1 cellular context compared by ENCODE assay signal in the genomic region with DNA sequence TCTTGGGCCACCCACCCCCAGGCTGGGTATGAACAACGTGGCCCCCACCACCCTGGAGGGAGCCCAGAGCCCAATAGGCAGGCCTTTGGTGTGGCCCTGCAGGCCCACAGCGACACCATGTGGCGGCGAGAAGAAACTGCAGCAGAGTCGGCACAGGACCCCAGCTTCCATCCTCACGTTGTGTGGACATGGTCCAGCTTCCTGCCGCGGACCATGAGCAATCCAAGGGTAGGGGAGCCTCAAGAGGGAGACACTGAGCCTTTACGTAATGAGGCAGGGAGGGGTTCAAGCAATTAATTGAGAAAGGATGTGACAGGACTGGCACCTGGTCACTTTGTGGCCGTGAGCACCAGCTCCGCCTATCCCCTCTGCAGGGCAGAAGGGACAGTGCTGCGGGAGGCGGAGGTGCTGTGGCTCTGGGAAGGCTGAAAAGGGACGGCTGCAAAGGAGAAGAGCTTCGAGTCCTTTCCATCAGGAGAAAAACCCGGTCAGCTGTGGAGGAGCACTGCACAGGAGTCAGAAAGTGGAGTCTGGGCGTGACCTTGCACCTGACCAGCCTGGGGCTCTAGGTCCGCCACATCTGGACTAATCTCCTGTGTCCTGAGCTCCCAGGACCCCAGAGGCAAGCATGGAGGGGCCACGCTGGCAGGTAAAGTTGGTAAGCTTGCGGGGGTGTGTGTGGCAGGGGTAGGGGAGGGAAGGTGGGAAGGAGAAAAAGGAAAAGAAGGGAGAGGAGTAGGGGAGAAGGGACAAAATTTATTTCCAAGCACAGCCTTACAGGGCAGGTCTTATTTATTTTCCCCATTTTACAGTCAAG.
TF ChIP-seq lines count a peak whose summit lies in the region.

No MANE protein-coding gene starts in this region.

TF ChIP-seq in HepG2, 621 proteins besides CTCF, POLR2A, EP300 and RAD21 (continued from another document and continues in another):
- TF ChIP-seq, protein P1, sequence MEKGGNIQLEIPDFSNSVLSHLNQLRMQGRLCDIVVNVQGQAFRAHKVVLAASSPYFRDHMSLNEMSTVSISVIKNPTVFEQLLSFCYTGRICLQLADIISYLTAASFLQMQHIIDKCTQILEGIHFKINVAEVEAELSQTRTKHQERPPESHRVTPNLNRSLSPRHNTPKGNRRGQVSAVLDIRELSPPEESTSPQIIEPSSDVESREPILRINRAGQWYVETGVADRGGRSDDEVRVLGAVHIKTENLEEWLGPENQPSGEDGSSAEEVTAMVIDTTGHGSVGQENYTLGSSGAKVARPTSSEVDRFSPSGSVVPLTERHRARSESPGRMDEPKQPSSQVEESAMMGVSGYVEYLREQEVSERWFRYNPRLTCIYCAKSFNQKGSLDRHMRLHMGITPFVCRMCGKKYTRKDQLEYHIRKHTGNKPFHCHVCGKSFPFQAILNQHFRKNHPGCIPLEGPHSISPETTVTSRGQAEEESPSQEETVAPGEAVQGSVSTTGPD (CRISPR knock-in tag; IDR thresholded peaks at IDR 0.05) = no peak
- TF ChIP-seq ETV6 (CRISPR knock-in tag; conservative IDR thresholded peaks at IDR 0.05) = 0 out of 2 replicates have a peak, but pooled peaks have one; percentile 19
- TF ChIP-seq, protein P2, sequence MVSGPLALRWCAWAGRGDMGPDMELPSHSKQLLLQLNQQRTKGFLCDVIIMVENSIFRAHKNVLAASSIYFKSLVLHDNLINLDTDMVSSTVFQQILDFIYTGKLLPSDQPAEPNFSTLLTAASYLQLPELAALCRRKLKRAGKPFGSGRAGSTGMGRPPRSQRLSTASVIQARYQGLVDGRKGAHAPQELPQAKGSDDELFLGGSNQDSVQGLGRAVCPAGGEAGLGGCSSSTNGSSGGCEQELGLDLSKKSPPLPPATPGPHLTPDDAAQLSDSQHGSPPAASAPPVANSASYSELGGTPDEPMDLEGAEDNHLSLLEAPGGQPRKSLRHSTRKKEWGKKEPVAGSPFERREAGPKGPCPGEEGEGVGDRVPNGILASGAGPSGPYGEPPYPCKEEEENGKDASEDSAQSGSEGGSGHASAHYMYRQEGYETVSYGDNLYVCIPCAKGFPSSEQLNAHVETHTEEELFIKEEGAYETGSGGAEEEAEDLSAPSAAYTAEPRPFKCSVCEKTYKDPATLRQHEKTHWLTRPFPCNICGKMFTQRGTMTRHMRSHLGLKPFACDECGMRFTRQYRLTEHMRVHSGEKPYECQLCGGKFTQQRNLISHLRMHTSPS (CRISPR knock-in tag; IDR thresholded peaks at IDR 0.05; ENCODE audit: low read depth) = peak; percentile 33; the same call in 1 of the 2 replicates
- TF ChIP-seq ZNF343 (CRISPR knock-in tag; IDR thresholded peaks at IDR 0.05) = no peak
- peak; percentile 72 for TF ChIP-seq FOXO1 (CRISPR knock-in tag; IDR thresholded peaks at IDR 0.05)
- no peak; the same call in 1 of the 2 replicates for TF ChIP-seq KLF13 (CRISPR knock-in tag; IDR thresholded peaks at IDR 0.05)
- no peak; the same call in 1 of the 2 replicates for TF ChIP-seq ARID4A (CRISPR knock-in tag; IDR thresholded peaks at IDR 0.05; ENCODE audit: borderline replicate concordance)
- TF ChIP-seq ZNF33A (CRISPR knock-in tag; IDR thresholded peaks at IDR 0.05; ENCODE audit: borderline replicate concordance) = no peak
- TF ChIP-seq, protein P3, sequence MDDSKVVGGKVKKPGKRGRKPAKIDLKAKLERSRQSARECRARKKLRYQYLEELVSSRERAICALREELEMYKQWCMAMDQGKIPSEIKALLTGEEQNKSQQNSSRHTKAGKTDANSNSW (CRISPR knock-in tag; IDR thresholded peaks at IDR 0.05; ENCODE audit: borderline replicate concordance) = no peak
- TF ChIP-seq SMAD1 (CRISPR knock-in tag; IDR thresholded peaks at IDR 0.05; ENCODE audit: borderline replicate concordance, low read depth) = peak; percentile 81; the same call in 1 of the 2 replicates
- TF ChIP-seq, protein P4, sequence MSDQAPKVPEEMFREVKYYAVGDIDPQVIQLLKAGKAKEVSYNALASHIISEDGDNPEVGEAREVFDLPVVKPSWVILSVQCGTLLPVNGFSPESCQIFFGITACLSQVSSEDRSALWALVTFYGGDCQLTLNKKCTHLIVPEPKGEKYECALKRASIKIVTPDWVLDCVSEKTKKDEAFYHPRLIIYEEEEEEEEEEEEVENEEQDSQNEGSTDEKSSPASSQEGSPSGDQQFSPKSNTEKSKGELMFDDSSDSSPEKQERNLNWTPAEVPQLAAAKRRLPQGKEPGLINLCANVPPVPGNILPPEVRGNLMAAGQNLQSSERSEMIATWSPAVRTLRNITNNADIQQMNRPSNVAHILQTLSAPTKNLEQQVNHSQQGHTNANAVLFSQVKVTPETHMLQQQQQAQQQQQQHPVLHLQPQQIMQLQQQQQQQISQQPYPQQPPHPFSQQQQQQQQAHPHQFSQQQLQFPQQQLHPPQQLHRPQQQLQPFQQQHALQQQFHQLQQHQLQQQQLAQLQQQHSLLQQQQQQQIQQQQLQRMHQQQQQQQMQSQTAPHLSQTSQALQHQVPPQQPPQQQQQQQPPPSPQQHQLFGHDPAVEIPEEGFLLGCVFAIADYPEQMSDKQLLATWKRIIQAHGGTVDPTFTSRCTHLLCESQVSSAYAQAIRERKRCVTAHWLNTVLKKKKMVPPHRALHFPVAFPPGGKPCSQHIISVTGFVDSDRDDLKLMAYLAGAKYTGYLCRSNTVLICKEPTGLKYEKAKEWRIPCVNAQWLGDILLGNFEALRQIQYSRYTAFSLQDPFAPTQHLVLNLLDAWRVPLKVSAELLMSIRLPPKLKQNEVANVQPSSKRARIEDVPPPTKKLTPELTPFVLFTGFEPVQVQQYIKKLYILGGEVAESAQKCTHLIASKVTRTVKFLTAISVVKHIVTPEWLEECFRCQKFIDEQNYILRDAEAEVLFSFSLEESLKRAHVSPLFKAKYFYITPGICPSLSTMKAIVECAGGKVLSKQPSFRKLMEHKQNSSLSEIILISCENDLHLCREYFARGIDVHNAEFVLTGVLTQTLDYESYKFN (CRISPR knock-in tag; conservative IDR thresholded peaks at IDR 0.05) = 0 out of 2 replicates have a peak, but pooled peaks have one; percentile 40
- TF ChIP-seq NFYC (CRISPR knock-in tag; IDR thresholded peaks at IDR 0.05) = no peak
- TF ChIP-seq SP1 (IDR thresholded peaks at IDR 0.05) = no peak
- peak; percentile 41; the same call in 1 of the 2 replicates for TF ChIP-seq SP1 (CRISPR knock-in tag; IDR thresholded peaks at IDR 0.05)
- TF ChIP-seq FOSL2 (CRISPR knock-in tag; IDR thresholded peaks at IDR 0.05) = peak; percentile 63
- no peak for TF ChIP-seq ZNF382 (CRISPR knock-in tag; IDR thresholded peaks at IDR 0.05; ENCODE audit: borderline replicate concordance)
- TF ChIP-seq ATF5 (CRISPR knock-in tag; IDR thresholded peaks at IDR 0.05; ENCODE audit: low read depth) = no peak
- TF ChIP-seq ZSCAN9 (CRISPR knock-in tag; IDR thresholded peaks at IDR 0.05; ENCODE audit: borderline replicate concordance) = peak; percentile 27; the same call in 1 of the 2 replicates
- TF ChIP-seq MEIS2 (CRISPR knock-in tag; IDR thresholded peaks at IDR 0.05) = peak; percentile 37; the same call in 1 of the 2 replicates
- TF ChIP-seq, protein P5, sequence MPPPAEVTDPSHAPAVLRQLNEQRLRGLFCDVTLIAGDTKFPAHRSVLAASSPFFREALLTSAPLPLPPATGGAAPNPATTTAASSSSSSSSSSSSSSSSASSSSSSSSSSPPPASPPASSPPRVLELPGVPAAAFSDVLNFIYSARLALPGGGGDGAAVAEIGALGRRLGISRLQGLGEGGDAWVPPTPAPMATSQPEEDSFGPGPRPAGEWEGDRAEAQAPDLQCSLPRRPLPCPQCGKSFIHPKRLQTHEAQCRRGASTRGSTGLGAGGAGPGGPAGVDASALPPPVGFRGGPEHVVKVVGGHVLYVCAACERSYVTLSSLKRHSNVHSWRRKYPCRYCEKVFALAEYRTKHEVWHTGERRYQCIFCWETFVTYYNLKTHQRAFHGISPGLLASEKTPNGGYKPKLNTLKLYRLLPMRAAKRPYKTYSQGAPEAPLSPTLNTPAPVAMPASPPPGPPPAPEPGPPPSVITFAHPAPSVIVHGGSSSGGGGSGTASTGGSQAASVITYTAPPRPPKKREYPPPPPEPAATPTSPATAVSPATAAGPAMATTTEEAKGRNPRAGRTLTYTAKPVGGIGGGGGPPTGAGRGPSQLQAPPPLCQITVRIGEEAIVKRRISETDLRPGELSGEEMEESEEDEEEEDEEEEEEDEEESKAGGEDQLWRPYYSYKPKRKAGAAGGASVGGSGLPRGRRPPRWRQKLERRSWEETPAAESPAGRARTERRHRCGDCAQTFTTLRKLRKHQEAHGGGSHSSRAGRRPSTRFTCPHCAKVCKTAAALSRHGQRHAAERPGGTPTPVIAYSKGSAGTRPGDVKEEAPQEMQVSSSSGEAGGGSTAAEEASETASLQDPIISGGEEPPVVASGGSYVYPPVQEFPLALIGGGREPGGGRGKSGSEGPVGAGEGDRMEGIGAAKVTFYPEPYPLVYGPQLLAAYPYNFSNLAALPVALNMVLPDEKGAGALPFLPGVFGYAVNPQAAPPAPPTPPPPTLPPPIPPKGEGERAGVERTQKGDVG (CRISPR knock-in tag; IDR thresholded peaks at IDR 0.05; ENCODE audit: borderline replicate concordance) = peak; percentile 80; the same call in 1 of the 2 replicates
- 0 out of 2 replicates have a peak, but pooled peaks have one; percentile 29 for TF ChIP-seq RARA (CRISPR knock-in tag; IDR thresholded peaks at IDR 0.05)
- TF ChIP-seq RORA (CRISPR knock-in tag; IDR thresholded peaks at IDR 0.05) = no peak
- TF ChIP-seq MIER3 (CRISPR knock-in tag; IDR thresholded peaks at IDR 0.05; ENCODE audit: borderline replicate concordance) = peak; percentile 57; the same call in 1 of the 2 replicates
- no peak for TF ChIP-seq ZNF160 (CRISPR knock-in tag; IDR thresholded peaks at IDR 0.05)
- peak; percentile 79 for TF ChIP-seq ZNF687 (CRISPR knock-in tag; IDR thresholded peaks at IDR 0.05)
- TF ChIP-seq, protein P6, sequence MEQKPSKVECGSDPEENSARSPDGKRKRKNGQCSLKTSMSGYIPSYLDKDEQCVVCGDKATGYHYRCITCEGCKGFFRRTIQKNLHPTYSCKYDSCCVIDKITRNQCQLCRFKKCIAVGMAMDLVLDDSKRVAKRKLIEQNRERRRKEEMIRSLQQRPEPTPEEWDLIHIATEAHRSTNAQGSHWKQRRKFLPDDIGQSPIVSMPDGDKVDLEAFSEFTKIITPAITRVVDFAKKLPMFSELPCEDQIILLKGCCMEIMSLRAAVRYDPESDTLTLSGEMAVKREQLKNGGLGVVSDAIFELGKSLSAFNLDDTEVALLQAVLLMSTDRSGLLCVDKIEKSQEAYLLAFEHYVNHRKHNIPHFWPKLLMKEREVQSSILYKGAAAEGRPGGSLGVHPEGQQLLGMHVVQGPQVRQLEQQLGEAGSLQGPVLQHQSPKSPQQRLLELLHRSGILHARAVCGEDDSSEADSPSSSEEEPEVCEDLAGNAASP (CRISPR knock-in tag; IDR thresholded peaks at IDR 0.05; ENCODE audit: borderline replicate concordance) = peak; percentile 78
- no peak for TF ChIP-seq ZNF121 (CRISPR knock-in tag; IDR thresholded peaks at IDR 0.05)
